1 cellular context compared by ENCODE assay signal in the genomic region with DNA sequence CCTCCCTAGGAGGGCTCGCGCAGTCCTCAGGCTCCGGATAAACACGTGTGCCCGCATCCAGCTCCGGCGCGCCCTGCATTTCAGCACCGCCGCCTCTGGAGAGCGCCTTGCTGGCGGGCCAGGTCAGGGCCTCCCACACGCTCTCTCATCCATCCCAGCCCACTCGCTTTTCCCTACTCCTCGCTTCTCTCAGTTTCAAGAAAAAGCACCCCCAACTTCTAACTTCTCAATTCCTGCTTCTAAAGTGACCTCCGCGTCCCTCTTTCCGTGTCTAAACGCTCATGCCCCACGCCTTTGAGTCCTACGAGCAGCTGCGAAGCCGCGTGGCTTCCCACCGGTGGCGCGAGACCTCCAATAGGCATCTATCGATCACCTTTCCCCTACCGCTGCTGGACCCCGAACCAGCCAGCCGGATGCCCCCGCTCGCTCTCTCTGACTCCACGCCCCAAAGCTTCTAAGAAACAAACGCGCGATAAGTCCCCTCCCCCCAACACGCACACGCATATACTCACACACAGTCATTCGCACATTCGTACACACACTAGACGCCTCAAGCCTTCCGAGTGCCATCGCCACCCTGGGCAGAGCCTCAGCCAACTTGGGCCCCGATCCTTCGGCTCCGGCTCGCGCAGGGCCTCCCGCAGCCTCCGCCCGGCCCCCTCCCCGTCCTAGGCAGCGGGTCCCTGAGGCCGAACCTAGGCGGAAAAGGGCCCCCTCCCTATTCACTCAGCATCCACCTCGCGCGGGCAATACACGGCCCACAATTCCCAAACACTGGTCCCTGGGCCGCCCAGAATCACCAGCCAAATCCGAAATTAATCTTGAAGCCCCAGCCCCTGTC.
TF ChIP-seq lines count a peak whose summit lies in the region.

No MANE protein-coding gene starts in this region.

TF ChIP-seq in WTC11, 78 proteins besides CTCF, POLR2A, EP300 and RAD21 (continued from another document):
- TF ChIP-seq, protein P1, sequence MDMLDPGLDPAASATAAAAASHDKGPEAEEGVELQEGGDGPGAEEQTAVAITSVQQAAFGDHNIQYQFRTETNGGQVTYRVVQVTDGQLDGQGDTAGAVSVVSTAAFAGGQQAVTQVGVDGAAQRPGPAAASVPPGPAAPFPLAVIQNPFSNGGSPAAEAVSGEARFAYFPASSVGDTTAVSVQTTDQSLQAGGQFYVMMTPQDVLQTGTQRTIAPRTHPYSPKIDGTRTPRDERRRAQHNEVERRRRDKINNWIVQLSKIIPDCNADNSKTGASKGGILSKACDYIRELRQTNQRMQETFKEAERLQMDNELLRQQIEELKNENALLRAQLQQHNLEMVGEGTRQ (CRISPR knock-in tag; IDR thresholded peaks at IDR 0.05), result peak; percentile 62
- TF ChIP-seq, protein P2, sequence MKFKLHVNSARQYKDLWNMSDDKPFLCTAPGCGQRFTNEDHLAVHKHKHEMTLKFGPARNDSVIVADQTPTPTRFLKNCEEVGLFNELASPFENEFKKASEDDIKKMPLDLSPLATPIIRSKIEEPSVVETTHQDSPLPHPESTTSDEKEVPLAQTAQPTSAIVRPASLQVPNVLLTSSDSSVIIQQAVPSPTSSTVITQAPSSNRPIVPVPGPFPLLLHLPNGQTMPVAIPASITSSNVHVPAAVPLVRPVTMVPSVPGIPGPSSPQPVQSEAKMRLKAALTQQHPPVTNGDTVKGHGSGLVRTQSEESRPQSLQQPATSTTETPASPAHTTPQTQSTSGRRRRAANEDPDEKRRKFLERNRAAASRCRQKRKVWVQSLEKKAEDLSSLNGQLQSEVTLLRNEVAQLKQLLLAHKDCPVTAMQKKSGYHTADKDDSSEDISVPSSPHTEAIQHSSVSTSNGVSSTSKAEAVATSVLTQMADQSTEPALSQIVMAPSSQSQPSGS (CRISPR knock-in tag; IDR thresholded peaks at IDR 0.05; ENCODE audit: borderline replicate concordance, low read depth), result 0 out of 2 replicates have a peak, but pooled peaks have one; percentile 27
- TF ChIP-seq, protein P3, sequence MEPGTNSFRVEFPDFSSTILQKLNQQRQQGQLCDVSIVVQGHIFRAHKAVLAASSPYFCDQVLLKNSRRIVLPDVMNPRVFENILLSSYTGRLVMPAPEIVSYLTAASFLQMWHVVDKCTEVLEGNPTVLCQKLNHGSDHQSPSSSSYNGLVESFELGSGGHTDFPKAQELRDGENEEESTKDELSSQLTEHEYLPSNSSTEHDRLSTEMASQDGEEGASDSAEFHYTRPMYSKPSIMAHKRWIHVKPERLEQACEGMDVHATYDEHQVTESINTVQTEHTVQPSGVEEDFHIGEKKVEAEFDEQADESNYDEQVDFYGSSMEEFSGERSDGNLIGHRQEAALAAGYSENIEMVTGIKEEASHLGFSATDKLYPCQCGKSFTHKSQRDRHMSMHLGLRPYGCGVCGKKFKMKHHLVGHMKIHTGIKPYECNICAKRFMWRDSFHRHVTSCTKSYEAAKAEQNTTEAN (CRISPR knock-in tag; IDR thresholded peaks at IDR 0.05), result peak; percentile 75; the same call in 1 of the 2 replicates
- no peak for TF ChIP-seq ZNF317 (CRISPR knock-in tag; IDR thresholded peaks at IDR 0.05; ENCODE audit: borderline replicate concordance, low read depth)
TF ChIP-seq in WTC11: peak in this region for 37.
